ENCODE assay signal across 22 cellular contexts in the genomic region with DNA sequence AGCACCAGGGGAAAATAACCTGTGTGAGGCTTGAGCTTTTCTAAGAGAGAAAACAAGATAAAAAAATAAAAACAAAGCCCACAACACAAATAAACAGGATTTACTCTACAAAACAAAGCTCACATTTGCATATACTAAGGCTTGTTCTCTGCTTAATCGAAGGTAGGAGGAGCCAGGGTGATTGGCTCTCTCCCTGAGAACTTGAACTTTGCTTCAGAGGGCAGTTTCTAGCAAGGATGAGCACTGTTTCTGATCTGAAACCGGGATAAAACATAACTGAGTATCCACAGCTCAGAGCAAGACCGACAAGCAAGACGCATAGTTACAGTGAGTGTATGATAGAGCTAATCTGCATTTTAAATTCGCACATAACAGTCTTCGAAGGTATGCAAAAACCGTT.
DNase-seq lines count a peak whose midpoint lies in the region; ATAC-seq and TF ChIP-seq lines count a peak whose summit lies in the region.
"Had no signal": no experiment of that assay in that cellular context is flagged by ENCODE, and none has a peak within 500 bp of the region (broad histone marks: within the 10 kb centered on the region; RNA-seq: fewer than 3 reads in every experiment).

No MANE protein-coding gene starts in this region.

- H3K9me3 Mint-ChIP-seq in GM23338 (no peaks in the 10 kb centered on the region), WTC11 (0 out of 2 replicates have a peak, but pooled peaks cover 3% of the 10 kb centered on the region)

- H2BK15ac ChIP-seq in neuronal stem cell (ENCODE audit: low read length), result no peak overlapping the region

- H3K9me3 ChIP-seq in neuronal stem cell (replicated peaks in 1 of 2; ENCODE audit: control insufficient read depth in 2 of 2, insufficient read depth in 1 of 2, low read depth in 1 of 2, low read length in 2 of 2), result no peaks in the 10 kb centered on the region
- H3K9me3 ChIP-seq: A549; BE2C; BLaER1 treated with 17β-estradiol and CSF1 and Interleukin-3, amounts not matched to agents 10 nM and 100 nM; HAP-1 had no signal

- peak; percentile 52 for ATAC-seq in GM23338
- peak; percentile 38; the same call in 1 of the 2 replicates for ATAC-seq in WTC11
- ATAC-seq in left lobe of liver, result peak; percentile 76
- no peak for ATAC-seq in GM21390 (IDR thresholded peaks at IDR 0.05; ENCODE audit: unreplicated experiment)
- ATAC-seq in GM18870 (IDR thresholded peaks at IDR 0.05; ENCODE audit: unreplicated experiment), result no peak
- ATAC-seq: A549 had no signal

- no peak overlapping the region for H2BK12ac ChIP-seq in neuronal stem cell (ENCODE audit: low read length)

- no peak overlapping the region for H3K4ac ChIP-seq in neuronal stem cell (ENCODE audit: low read length)

- H4K91ac ChIP-seq in neuronal stem cell (ENCODE audit: low read depth, low read length, poor library complexity), result no peak overlapping the region

- no peak for TF ChIP-seq CTCF in GM23338 (conservative IDR thresholded peaks at IDR 0.05; ENCODE audit: low read depth in 2 of 2)
- TF ChIP-seq CTCF in WTC11 (IDR thresholded peaks at IDR 0.05), result no peak

- POLR2A ChIA-PET in WTC11 (lab: Charles Lee), result no interaction called here

- H3F3A ChIP-seq in GM23338 (replicated peaks; ENCODE audit: low read depth), result no peaks in the 10 kb centered on the region

- CTCF ChIA-PET in WTC11 (lab: Charles Lee), result interaction anchor here (0.8 kb wide), 1 partner anchor 16 kb away, joined by 3 read pairs; no protein-coding TSS in a partner anchor

- DNase-seq in GM23338 (ENCODE audit: low spot score) (peak; percentile 21), WTC11 (ENCODE audit: low spot score) (no peak), left lobe of liver (ENCODE audit: low spot score) (no peak), neuronal stem cell (ENCODE audit: low spot score) (no peak)
- DNase-seq in activated effector memory CD4-positive, alpha-beta T cell treated with Interleukin-2 at 50 U/mL for 16 hours, result no peak
- DNase-seq: 8988T; ACHN; AML-193; BE2C; Calu3; CD4-positive, alpha-beta T cell; CD8-positive, alpha-beta memory T cell; DMS53; DMS79 treated with DMSO at 0.1 percent for 48 hours; GF-D8; HFFc6 had no signal

- H3K27ac ChIP-seq in GM23338 (ENCODE audit: low read depth) (no peak overlapping the region), neuronal stem cell (replicated peaks; ENCODE audit: low read length) (no peak overlapping the region)
- H3K27ac ChIP-seq: A549; BLaER1 treated with 17β-estradiol and CSF1 and Interleukin-3, amounts not matched to agents 10 nM and 100 nM had no signal

- H3K4me1 Mint-ChIP-seq in GM23338, result peaks cover 9% of the 10 kb centered on the region
- peaks cover 11% of the 10 kb centered on the region for H3K4me1 Mint-ChIP-seq in WTC11
- H3K4me1 Mint-ChIP-seq: CD14-positive monocyte; CD8-positive, alpha-beta memory T cell had no signal

- no peak overlapping the region for H2AK5ac ChIP-seq in neuronal stem cell (ENCODE audit: low read depth, low read length)

- H3K23ac ChIP-seq in neuronal stem cell (ENCODE audit: low read depth, low read length, poor library complexity), result no peak overlapping the region

- H3K14ac ChIP-seq in neuronal stem cell (ENCODE audit: low read length), result no peak overlapping the region

- H3K36me3 ChIP-seq in GM23338 (ENCODE audit: insufficient read depth), result no peaks in the 10 kb centered on the region
- H3K36me3 ChIP-seq in neuronal stem cell (replicated peaks in 1 of 2; ENCODE audit: control insufficient read depth in 2 of 2, insufficient read depth in 2 of 2, low read length in 2 of 2), result no peaks in the 10 kb centered on the region
- H3K36me3 ChIP-seq: BE2C; BLaER1 treated with 17β-estradiol and CSF1 and Interleukin-3, amounts not matched to agents 10 nM and 100 nM; HAP-1 had no signal

- H2AFZ ChIP-seq in GM23338, result no peak overlapping the region
- H2AFZ ChIP-seq in neuronal stem cell (ENCODE audit: low read length), result peak overlapping the region; percentile 15

- H2BK5ac ChIP-seq in neuronal stem cell (ENCODE audit: low read length), result no peak overlapping the region

- H3K27ac Mint-ChIP-seq in GM23338 (no peak overlapping the region), WTC11 (no peak overlapping the region)
- H3K27ac Mint-ChIP-seq: CD4-positive, alpha-beta T cell; CD8-positive, alpha-beta memory T cell; HFFc6 had no signal

- no peak overlapping the region for H3K18ac ChIP-seq in neuronal stem cell (ENCODE audit: low read length)

- H3K9me2 ChIP-seq in GM23338 (ENCODE audit: insufficient read depth), result 0 out of 2 replicates have a peak, but pooled peaks cover 2% of the 10 kb centered on the region

- H3K4me3 ChIP-seq in GM23338 (no peak overlapping the region), neuronal stem cell (ENCODE audit: low read length in 2 of 2) (no peak overlapping the region)
- H3K4me3 ChIP-seq: A549; BLaER1 treated with 17β-estradiol and CSF1 and Interleukin-3, amounts not matched to agents 10 nM and 100 nM; HAP-1 had no signal

- H3K79me2 ChIP-seq in GM23338 (replicated peaks; ENCODE audit: insufficient read depth), result no peaks in the 10 kb centered on the region

- H3K27me3 ChIP-seq in GM23338 (ENCODE audit: insufficient read depth), result no peaks in the 10 kb centered on the region
- no peaks in the 10 kb centered on the region for H3K27me3 ChIP-seq in neuronal stem cell (ENCODE audit: control insufficient read depth in 3 of 3, insufficient read depth in 3 of 3, low read depth in 1 of 3, low read length in 3 of 3)
- H3K27me3 ChIP-seq: BE2C; BLaER1 treated with 17β-estradiol and CSF1 and Interleukin-3, amounts not matched to agents 10 nM and 100 nM had no signal

- H4K8ac ChIP-seq in neuronal stem cell (ENCODE audit: low read depth, low read length), result no peak overlapping the region

- no peak overlapping the region for H3K9ac ChIP-seq in neuronal stem cell (ENCODE audit: low read depth, low read length, poor library complexity)
- H3K9ac ChIP-seq: BLaER1 treated with 17β-estradiol and CSF1 and Interleukin-3, amounts not matched to agents 10 nM and 100 nM had no signal

- H3K36me3 Mint-ChIP-seq in GM23338 (ENCODE audit: low read depth), result no peaks in the 10 kb centered on the region
- H3K36me3 Mint-ChIP-seq in WTC11, result no peaks in the 10 kb centered on the region
- H3K36me3 Mint-ChIP-seq: CD14-positive monocyte had no signal

- WGBS in neuronal stem cell (ENCODE audit: extremely low coverage in 2 of 2, insufficient read length in 2 of 2, insufficient replicate concordance in 1 of 2), 2 donors, result no CpG with 5 or more reads among the region's 7 CpGs

- H3K79me1 ChIP-seq in neuronal stem cell (ENCODE audit: low read depth, low read length), result no peaks in the 10 kb centered on the region

- H3K27me3 Mint-ChIP-seq in GM23338 (ENCODE audit: insufficient read depth, low read depth, poor library complexity) (no peaks in the 10 kb centered on the region), WTC11 (ENCODE audit: low read depth) (no peaks in the 10 kb centered on the region)
- H3K27me3 Mint-ChIP-seq: CD4-positive, alpha-beta T cell; CD8-positive, alpha-beta memory T cell had no signal

- H4K20me1 ChIP-seq in GM23338 (replicated peaks; ENCODE audit: insufficient read depth), result no peaks in the 10 kb centered on the region
- H4K20me1 ChIP-seq: BLaER1 treated with 17β-estradiol and CSF1 and Interleukin-3, amounts not matched to agents 10 nM and 100 nM had no signal

- H3K4me1 ChIP-seq in GM23338 (ENCODE audit: insufficient read depth) (peaks cover 4% of the 10 kb centered on the region; the same call in 1 of the 2 replicates), neuronal stem cell (ENCODE audit: control insufficient read depth in 2 of 2, insufficient read depth in 1 of 2, low read depth in 1 of 2, low read length in 2 of 2) (peaks cover 4 to 6% of the 10 kb centered on the region in 2 donors)
- H3K4me1 ChIP-seq: A549, BE2C had no signal

- no peak overlapping the region for H3K4me2 ChIP-seq in GM23338
- no peak overlapping the region for H3K4me2 ChIP-seq in neuronal stem cell (ENCODE audit: insufficient read depth, low read length, poor library complexity, severe bottlenecking)
- H3K4me2 ChIP-seq: A549; BLaER1 treated with 17β-estradiol and CSF1 and Interleukin-3, amounts not matched to agents 10 nM and 100 nM had no signal

- no peak overlapping the region for H3K4me3 Mint-ChIP-seq in GM23338
- no peak overlapping the region for H3K4me3 Mint-ChIP-seq in WTC11
- H3K4me3 Mint-ChIP-seq: CD14-positive monocyte; CD4-positive, alpha-beta T cell; CD8-positive, alpha-beta memory T cell; HFFc6 had no signal

- no peak overlapping the region for H2BK120ac ChIP-seq in neuronal stem cell (ENCODE audit: low read depth, low read length)

TF ChIP-seq in GM23338, 12 proteins besides CTCF, POLR2A, EP300 and RAD21 (continues in another document):
- no peak for TF ChIP-seq EZH2phosphoT487 (IDR thresholded peaks at IDR 0.05; ENCODE audit: unreplicated experiment)

TF ChIP-seq in WTC11, 78 proteins besides CTCF, POLR2A, EP300 and RAD21 (continues in another document):
- no peak for TF ChIP-seq MXD4 (CRISPR knock-in tag; IDR thresholded peaks at IDR 0.05; ENCODE audit: borderline replicate concordance)
- TF ChIP-seq E2F1 (CRISPR knock-in tag; IDR thresholded peaks at IDR 0.05), result no peak
- TF ChIP-seq SOX15 (CRISPR knock-in tag; IDR thresholded peaks at IDR 0.05), result no peak
- TF ChIP-seq, protein P1, sequence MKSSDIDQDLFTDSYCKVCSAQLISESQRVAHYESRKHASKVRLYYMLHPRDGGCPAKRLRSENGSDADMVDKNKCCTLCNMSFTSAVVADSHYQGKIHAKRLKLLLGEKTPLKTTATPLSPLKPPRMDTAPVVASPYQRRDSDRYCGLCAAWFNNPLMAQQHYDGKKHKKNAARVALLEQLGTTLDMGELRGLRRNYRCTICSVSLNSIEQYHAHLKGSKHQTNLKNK (CRISPR knock-in tag; IDR thresholded peaks at IDR 0.05), result no peak
- TF ChIP-seq IRF2 (CRISPR knock-in tag; IDR thresholded peaks at IDR 0.05; ENCODE audit: borderline replicate concordance, low read depth), result no peak

Comparison
In these comparisons a context has a peak if more than half of its experiments do, and no peak if none do; other contexts are left out.
1. ATAC-seq: peak in GM23338 (single experiment), WTC11 (single experiment) and left lobe of liver (single experiment); none in GM21390 (single experiment) and GM18870 (single experiment).